ENCODE assay signal across 9 cellular contexts in genomic region chr1:2212167-2212541, GRCh38. TPM values are rescaled to one million over a fixed set of nuclear protein-coding genes. Genes with fewer than 3 reads are reported as not detected.
DNase-seq lines count a peak whose midpoint lies in the region; ATAC-seq and TF ChIP-seq lines count a peak whose summit lies in the region.
"Had no signal": no experiment of that assay in that cellular context is flagged by ENCODE, and none has a peak within 500 bp of the region (broad histone marks: within the 10 kb centered on the region; RNA-seq: fewer than 3 reads in every experiment).

No MANE protein-coding gene starts in this region.

- TF ChIP-seq CTCF in astrocyte of the cerebellum (IDR thresholded peaks at IDR 0.05; ENCODE audit: low read depth, low read length, missing control alignments) (no peak), sigmoid colon (IDR thresholded peaks at IDR 0.05) (no peak)

- H3K36me3 ChIP-seq in sigmoid colon: no peaks in the 10 kb centered on the region

- H3K9me3 ChIP-seq in right cardiac atrium (ENCODE audit: control insufficient read depth, low read length) (no peaks in the 10 kb centered on the region), sigmoid colon (no peaks in the 10 kb centered on the region)

- TF ChIP-seq EP300 in sigmoid colon (IDR thresholded peaks at IDR 0.05): no peak

- H3K4me1 ChIP-seq in right cardiac atrium (ENCODE audit: control insufficient read depth, insufficient read depth, low read length) (peaks cover 21% of the 10 kb centered on the region), sigmoid colon (peaks cover 0 to 63% (median 58%) of the 10 kb centered on the region in 4 donors)

- intact Hi-C loops in right cardiac atrium (cut with DNase I): loop anchor here in 1 of 4 donors (2.0 kb wide), 1 partner anchor 17 kb away; the partner anchor contains the start of gene SKI
- intact Hi-C loops in sigmoid colon (cut with DNase I): no loop called here

- ATAC-seq in right cardiac atrium (peak; percentile 0 to 1), GM21390 (IDR thresholded peaks at IDR 0.05; ENCODE audit: unreplicated experiment) (no peak), HG03432 (IDR thresholded peaks at IDR 0.05; ENCODE audit: unreplicated experiment) (no peak)

- no peak for TF ChIP-seq POLR2A in sigmoid colon (IDR thresholded peaks at IDR 0.05)

- H3K27ac ChIP-seq in right cardiac atrium (ENCODE audit: low read length): peak overlapping the region; percentile 98
- H3K27ac ChIP-seq in sigmoid colon: peak overlapping the region; percentile 96 to 99 (median 98)

- H3K4me3 ChIP-seq in astrocyte of the cerebellum (ENCODE audit: low read depth, low read length) (peak overlapping the region; percentile 2), right cardiac atrium (ENCODE audit: low read length) (no peak overlapping the region), sigmoid colon (peak overlapping the region in 3 of 4 donors; percentile 32 to 37 (median 36))

- in situ Hi-C loops in astrocyte of the cerebellum (cut with HindIII; ENCODE audit: low sequenced_read_pairs): no loop called here

- no peaks in the 10 kb centered on the region for H3K27me3 ChIP-seq in right cardiac atrium (ENCODE audit: control insufficient read depth, insufficient read depth)
- no peaks in the 10 kb centered on the region for H3K27me3 ChIP-seq in sigmoid colon

- 25% methylated on average over 15 of the region's 15 CpGs for WGBS in right cardiac atrium
- 61 to 65% methylated on average over 15 of the region's 15 CpGs for WGBS in sigmoid colon, 2 donors

- DNase-seq in Daoy (ENCODE audit: low read depth) (peak; percentile 41), astrocyte of the cerebellum (ENCODE audit: low read depth) (no peak), right cardiac atrium (no peak), sigmoid colon (no peak), RKO (ENCODE audit: low spot score) (no peak), cortex of kidney (lab: John Stamatoyannopoulos, UW) (no peak)
- DNase-seq: DMS79 treated with DMSO at 0.1 percent for 48 hours had no signal

RNA-seq across cellular contexts. Expression of gene SKI, which starts 16.0 kb away (rescaled TPM):
- total RNA-seq in Daoy (2014; rRNA removed; shearing (Covaris generic)): 3.3 and 5.3 TPM in 2 replicates
- total RNA-seq in right cardiac atrium (10 to 100 TPM; 56.7 to 83.1 (median 68.9) TPM), sigmoid colon (10 to 100 TPM; 18.9 to 50.4 (median 26.9) TPM)
- polyA plus RNA-seq in right cardiac atrium (35.6 TPM), sigmoid colon (10 to 100 TPM in 1 of 3 donors, 1 to 10 TPM in 2; 5.8 to 20.0 (median 6.6) TPM)

RNA-seq across cellular contexts. Expression of gene FAAP20, which starts 17.6 kb away (rescaled TPM):
- total RNA-seq in Daoy (2014; rRNA removed; shearing (Covaris generic)): 26.3 and 28.7 TPM in 2 replicates
- total RNA-seq in right cardiac atrium (10 to 100 TPM; 35.5 to 49.3 (median 37.2) TPM), sigmoid colon (10 to 100 TPM; 33.8 to 49.5 (median 39.6) TPM)
- polyA plus RNA-seq in right cardiac atrium (56.3 TPM), sigmoid colon (10 to 100 TPM; 28.4 to 58.0 (median 56.5) TPM)

Comparison
In these comparisons a context has a peak if more than half of its experiments do, and no peak if none do; other contexts are left out.
1. ATAC-seq: peak in right cardiac atrium (2 of 2); none in GM21390 (single experiment) and HG03432 (single experiment).